ENCODE assay signal across 8 cellular contexts in genomic region chr9:104682642-104683041, GRCh38. TPM values are rescaled to one million over a fixed set of nuclear protein-coding genes. Genes with fewer than 3 reads are reported as not detected.
DNase-seq lines count a peak whose midpoint lies in the region; ATAC-seq lines count a peak whose summit lies in the region.

No MANE protein-coding gene starts in this region.

- H3K27ac Mint-ChIP-seq in activated CD8-positive, alpha-beta T cell treated with anti-CD3 and anti-CD28 coated beads, Interleukin-2, amount 10 ng/mL, durations not matched to agents 7 days and 5 days: no peak overlapping the region

- no peaks in the 10 kb centered on the region for H3K36me3 Mint-ChIP-seq in activated CD8-positive, alpha-beta T cell treated with anti-CD3 and anti-CD28 coated beads, Interleukin-2, amount 10 ng/mL, durations not matched to agents 7 days and 5 days (ENCODE audit: low read depth)

- DNase-seq in DMS79 treated with DMSO at 0.1 percent for 48 hours (lab: John Stamatoyannopoulos, UW) (peak; percentile 5), NCI-H2227 (lab: John Stamatoyannopoulos, UW; ENCODE audit: unreplicated experiment) (peak; percentile 21), inferior parietal cortex (ENCODE audit: extremely low spot score) (peak; percentile 79)
- DNase-seq in activated CD8-positive, alpha-beta T cell treated with anti-CD3 and anti-CD28 coated beads, Interleukin-2, amount 10 ng/mL, durations not matched to agents 7 days and 5 days: peak; percentile 22
- no peak for DNase-seq in effector CD4-positive, alpha-beta T cell

- ATAC-seq in GM19397 (IDR thresholded peaks at IDR 0.05; ENCODE audit: unreplicated experiment): peak; percentile 71
- ATAC-seq in HG03354 (IDR thresholded peaks at IDR 0.05; ENCODE audit: poor library complexity, severe bottlenecking, unreplicated experiment): peak; percentile 90
- peak; percentile 58 for ATAC-seq in activated CD8-positive, alpha-beta T cell treated with anti-CD3 and anti-CD28 coated beads, Interleukin-2, amount 10 ng/mL, durations not matched to agents 7 days and 5 days
- ATAC-seq in HG03457 (IDR thresholded peaks at IDR 0.05; ENCODE audit: unreplicated experiment): no peak

- POLR2A ChIA-PET in activated CD8-positive, alpha-beta T cell treated with anti-CD3 and anti-CD28 coated beads, Interleukin-2, amount 10 ng/mL, durations not matched to agents 7 days and 5 days (lab: Charles Lee): no interaction called here

- no peak overlapping the region for H3K4me3 Mint-ChIP-seq in activated CD8-positive, alpha-beta T cell treated with anti-CD3 and anti-CD28 coated beads, Interleukin-2, amount 10 ng/mL, durations not matched to agents 7 days and 5 days

- CTCF ChIA-PET in activated CD8-positive, alpha-beta T cell treated with anti-CD3 and anti-CD28 coated beads, Interleukin-2, amount 10 ng/mL, durations not matched to agents 7 days and 5 days (lab: Charles Lee): interaction anchor here (0.8 kb wide), 1 partner anchor 590 kb away, joined by 3 read pairs; no protein-coding TSS in a partner anchor

- no peaks in the 10 kb centered on the region for H3K9me3 Mint-ChIP-seq in activated CD8-positive, alpha-beta T cell treated with anti-CD3 and anti-CD28 coated beads, Interleukin-2, amount 10 ng/mL, durations not matched to agents 7 days and 5 days (ENCODE audit: insufficient read depth)

- H3K4me1 Mint-ChIP-seq in activated CD8-positive, alpha-beta T cell treated with anti-CD3 and anti-CD28 coated beads, Interleukin-2, amount 10 ng/mL, durations not matched to agents 7 days and 5 days (ENCODE audit: low read depth): peaks cover 6% of the 10 kb centered on the region

- no peaks in the 10 kb centered on the region for H3K27me3 Mint-ChIP-seq in activated CD8-positive, alpha-beta T cell treated with anti-CD3 and anti-CD28 coated beads, Interleukin-2, amount 10 ng/mL, durations not matched to agents 7 days and 5 days (ENCODE audit: low read depth)

RNA-seq across cellular contexts. Expression of gene OR13D1, which starts 11.7 kb away (rescaled TPM):
- total RNA-seq in activated CD8-positive, alpha-beta T cell treated with anti-CD3 and anti-CD28 coated beads, Interleukin-2, amount 10 ng/mL, durations not matched to agents 7 days and 5 days: not detected
